ENCODE assay signal across 1 cellular context in genomic region chr6:13471184-13471583, GRCh38.
TF ChIP-seq lines count a peak whose summit lies in the region.

No MANE protein-coding gene starts in this region.

TF ChIP-seq in GM12878, 131 proteins besides CTCF, POLR2A, EP300 and RAD21 (continued from another document):
- TF ChIP-seq BACH1 (IDR thresholded peaks at IDR 0.05; ENCODE audit: borderline replicate concordance) (no peak), YY1 (IDR thresholded peaks at IDR 0.05; ENCODE audit: low read depth, low read length) (no peak), POLR2AphosphoS5 (IDR thresholded peaks at IDR 0.05; ENCODE audit: low read length) (no peak), PKNOX1 (IDR thresholded peaks at IDR 0.05) (no peak), HDAC6 (IDR thresholded peaks at IDR 0.05; ENCODE audit: unreplicated experiment) (no peak), TBL1XR1 (IDR thresholded peaks at IDR 0.05; ENCODE audit: low read depth, low read length) (no peak), IKZF2 (IDR thresholded peaks at IDR 0.05) (no peak), RUNX3 (IDR thresholded peaks at IDR 0.05; ENCODE audit: low read length) (no peak), HDAC2 (IDR thresholded peaks at IDR 0.05) (no peak), ZNF592 (IDR thresholded peaks at IDR 0.05) (no peak), NR2C2 (IDR thresholded peaks at IDR 0.05; ENCODE audit: borderline replicate concordance, control insufficient read depth, insufficient read length, low read depth) (no peak), EED (IDR thresholded peaks at IDR 0.05; ENCODE audit: low read depth) (no peak), RFX5 (IDR thresholded peaks at IDR 0.05; ENCODE audit: low read depth, low read length) (no peak), ZNF687 (IDR thresholded peaks at IDR 0.05) (no peak), MLLT1 (IDR thresholded peaks at IDR 0.05) (no peak), USF1 (IDR thresholded peaks at IDR 0.05; ENCODE audit: borderline replicate concordance, extremely low read length, insufficient read depth, low read depth, low read length) (no peak)
